Comparison of ENCODE assay signal across 18 cellular contexts in genomic region chr7:152871005-152871677, GRCh38.
DNase-seq lines count a peak whose midpoint lies in the region; ATAC-seq and TF ChIP-seq lines count a peak whose summit lies in the region.
"Had no signal": no experiment of that assay in that cellular context is flagged by ENCODE, and none has a peak within 500 bp of the region (broad histone marks: within the 10 kb centered on the region; RNA-seq: fewer than 3 reads in every experiment).

No MANE protein-coding gene starts in this region.

- intact Hi-C loops in Right ventricle myocardium superior (cut with DNase I) (no loop called here), Right ventricle myocardium inferior (cut with DNase I) (no loop called here), upper lobe of right lung (cut with DNase I) (no loop called here), uterus (cut with DNase I; ENCODE audit: low total_unique reads) (no loop called here)

- H3K4me1 ChIP-seq in upper lobe of right lung (no peaks in the 10 kb centered on the region), uterus (no peaks in the 10 kb centered on the region)

- H3K27ac ChIP-seq in upper lobe of right lung (no peak overlapping the region), uterus (no peak overlapping the region)
- H3K27ac ChIP-seq: 22Rv1 had no signal

- no peak for TF ChIP-seq CTCF in upper lobe of right lung (IDR thresholded peaks at IDR 0.05)
- TF ChIP-seq CTCF in uterus (IDR thresholded peaks at IDR 0.05): no peak

- H3K27me3 Mint-ChIP-seq in activated CD8-positive, alpha-beta memory T cell treated with anti-CD3 and anti-CD28 coated beads, Interleukin-2, amount 10 ng/mL, durations not matched to agents 7 days and 5 days: no peaks in the 10 kb centered on the region

- peaks cover 2% of the 10 kb centered on the region for H3K4me1 Mint-ChIP-seq in activated CD8-positive, alpha-beta memory T cell treated with anti-CD3 and anti-CD28 coated beads, Interleukin-2, amount 10 ng/mL, durations not matched to agents 7 days and 5 days
- H3K4me1 Mint-ChIP-seq: CD14-positive monocyte had no signal

- no peak overlapping the region for H3K4me3 Mint-ChIP-seq in activated CD8-positive, alpha-beta memory T cell treated with anti-CD3 and anti-CD28 coated beads, Interleukin-2, amount 10 ng/mL, durations not matched to agents 7 days and 5 days
- H3K4me3 Mint-ChIP-seq: CD14-positive monocyte; CD8-positive, alpha-beta T cell; HFFc6 had no signal

- H3K36me3 ChIP-seq in upper lobe of right lung: no peaks in the 10 kb centered on the region
- H3K36me3 ChIP-seq in uterus: no peaks in the 10 kb centered on the region

- H3K9me3 Mint-ChIP-seq in activated CD8-positive, alpha-beta memory T cell treated with anti-CD3 and anti-CD28 coated beads, Interleukin-2, amount 10 ng/mL, durations not matched to agents 7 days and 5 days (ENCODE audit: low read depth): no peaks in the 10 kb centered on the region

- H3K27ac Mint-ChIP-seq in activated CD8-positive, alpha-beta memory T cell treated with anti-CD3 and anti-CD28 coated beads, Interleukin-2, amount 10 ng/mL, durations not matched to agents 7 days and 5 days: no peak overlapping the region
- H3K27ac Mint-ChIP-seq: CD14-positive monocyte; CD8-positive, alpha-beta T cell; HFFc6 had no signal

- H3K9me3 ChIP-seq in upper lobe of right lung: no peaks in the 10 kb centered on the region
- no peaks in the 10 kb centered on the region for H3K9me3 ChIP-seq in uterus

- CTCF ChIA-PET in activated CD8-positive, alpha-beta memory T cell treated with anti-CD3 and anti-CD28 coated beads, Interleukin-2, amount 10 ng/mL, durations not matched to agents 7 days and 5 days (lab: Charles Lee): no interaction called here

- no peak overlapping the region for H3K4me3 ChIP-seq in upper lobe of right lung
- no peak overlapping the region for H3K4me3 ChIP-seq in uterus

- no peak for TF ChIP-seq POLR2A in uterus (IDR thresholded peaks at IDR 0.05)

- no peaks in the 10 kb centered on the region for H3K36me3 Mint-ChIP-seq in activated CD8-positive, alpha-beta memory T cell treated with anti-CD3 and anti-CD28 coated beads, Interleukin-2, amount 10 ng/mL, durations not matched to agents 7 days and 5 days
- H3K36me3 Mint-ChIP-seq: CD14-positive monocyte had no signal

- H3K27me3 ChIP-seq in upper lobe of right lung: no peaks in the 10 kb centered on the region
- H3K27me3 ChIP-seq in uterus: no peaks in the 10 kb centered on the region

- ATAC-seq in activated CD8-positive, alpha-beta memory T cell treated with anti-CD3 and anti-CD28 coated beads, Interleukin-2, amount 10 ng/mL, durations not matched to agents 7 days and 5 days: no peak
- ATAC-seq in Right ventricle myocardium superior (ENCODE audit: poor library complexity) (no peak), Right ventricle myocardium inferior (no peak), upper lobe of right lung (no peak)
- ATAC-seq: CD8-positive, alpha-beta T cell had no signal

- DNase-seq in activated CD8-positive, alpha-beta memory T cell treated with anti-CD3 and anti-CD28 coated beads for 24 hours: peak; percentile 49
- DNase-seq in activated CD8-positive, alpha-beta memory T cell treated with anti-CD3 and anti-CD28 coated beads, Interleukin-2, amount 10 ng/mL, durations not matched to agents 7 days and 5 days: no peak
- DNase-seq in Right ventricle myocardium superior (peak; percentile 13), Right ventricle myocardium inferior (ENCODE audit: missing footprints) (no peak), mesenteric fat pad (ENCODE audit: low spot score) (peak; percentile 80), upper lobe of right lung (peak; percentile 60), uterus (no peak), cerebellum (ENCODE audit: low spot score) (no peak)
- DNase-seq: COR-L47, DMS153, DMS79 treated with DMSO at 0.1 percent for 48 hours, EL, GOT3, HCEC 1CT, HFFc6 had no signal

Comparison
In these comparisons a context has a peak if more than half of its experiments do, and no peak if none do; other contexts are left out.
1. DNase-seq: peak in activated CD8-positive, alpha-beta memory T cell treated with anti-CD3 and anti-CD28 coated beads for 24 hours (single experiment), Right ventricle myocardium superior (single experiment), mesenteric fat pad (single experiment) and upper lobe of right lung (single experiment); none in activated CD8-positive, alpha-beta memory T cell treated with anti-CD3 and anti-CD28 coated beads, Interleukin-2, amount 10 ng/mL, durations not matched to agents 7 days and 5 days (single experiment), Right ventricle myocardium inferior (single experiment), uterus (0 of 2) and cerebellum (single experiment).